Comparison of ENCODE assay signal across 8 cellular contexts in the genomic region with DNA sequence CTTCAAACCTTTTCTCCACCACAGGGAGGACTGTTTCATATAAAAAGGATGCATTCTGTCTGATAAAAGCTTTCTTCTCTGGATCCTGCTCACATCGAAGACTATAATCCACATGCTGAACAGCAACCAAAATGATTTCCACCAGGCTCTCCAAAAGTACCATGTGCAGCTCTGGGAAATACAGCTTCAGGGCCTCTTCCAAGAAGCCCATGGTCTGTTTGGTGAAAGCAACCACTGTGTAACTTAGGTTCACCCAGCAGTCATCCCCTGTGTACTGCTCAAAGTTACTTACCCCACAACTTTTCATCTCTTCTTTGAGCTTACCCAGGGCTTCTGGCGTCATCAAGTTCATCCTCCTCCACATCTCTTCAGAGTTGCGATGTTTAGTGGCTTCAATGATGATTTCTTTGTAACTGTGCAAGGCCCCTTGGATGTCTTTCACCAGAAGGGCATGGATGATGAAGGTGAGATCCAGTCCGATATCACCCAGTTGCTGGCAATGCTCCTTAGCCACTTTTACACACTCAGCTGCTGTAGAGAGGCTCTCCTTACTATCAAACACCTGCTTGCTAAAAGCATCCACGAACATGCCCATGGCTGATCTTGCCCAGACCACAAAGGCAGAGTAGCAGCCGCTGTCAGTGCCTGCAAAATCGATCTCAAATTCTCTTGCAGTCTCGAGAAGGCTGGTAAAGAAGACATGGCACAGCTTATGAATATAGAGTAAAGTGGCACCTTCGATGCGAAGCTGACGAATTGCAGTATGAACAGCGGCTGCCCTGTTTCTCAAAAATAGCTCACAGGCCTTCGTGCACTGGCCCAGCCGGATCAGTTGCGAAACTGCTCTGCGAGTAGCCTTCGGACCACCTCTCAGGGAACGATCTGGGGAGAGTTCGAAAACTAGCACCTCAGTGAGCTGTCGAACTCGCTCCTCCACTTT. TPM values are rescaled to one million over a fixed set of nuclear protein-coding genes. Genes with fewer than 3 reads are reported as not detected.
DNase-seq lines count a peak whose midpoint lies in the region; ATAC-seq and TF ChIP-seq lines count a peak whose summit lies in the region.

No MANE protein-coding gene starts in this region.

- peak overlapping the region; percentile 69 for H3K27ac Mint-ChIP-seq in activated CD4-positive, alpha-beta T cell treated with anti-CD3 and anti-CD28 coated beads, Interleukin-2, amount 10 ng/mL, durations not matched to agents 24 days and 14 days
- peak overlapping the region; percentile 1 for H3K27ac Mint-ChIP-seq in activated T-helper 1 cell treated with anti-CD3 and anti-CD28 coated beads, Interleukin-12 subunit alpha, Interleukin-12 subunit beta, Interleukin-2, Interleukin-4 antibody, amounts not matched to agents 30 ng/mL and 10 ng/mL and 1 ng/mL, durations not matched to agents 14 hours and 24 hours and 36 hours

- peaks cover 30% of the 10 kb centered on the region for H3K36me3 Mint-ChIP-seq in activated CD4-positive, alpha-beta T cell treated with anti-CD3 and anti-CD28 coated beads, Interleukin-2, amount 10 ng/mL, durations not matched to agents 24 days and 14 days (ENCODE audit: low read depth)
- peaks cover 25% of the 10 kb centered on the region for H3K36me3 Mint-ChIP-seq in activated T-helper 1 cell treated with anti-CD3 and anti-CD28 coated beads, Interleukin-12 subunit alpha, Interleukin-12 subunit beta, Interleukin-2, Interleukin-4 antibody, amounts not matched to agents 30 ng/mL and 10 ng/mL and 1 ng/mL, durations not matched to agents 14 hours and 24 hours and 36 hours (ENCODE audit: low read depth)

- H3K4me1 Mint-ChIP-seq in activated CD4-positive, alpha-beta T cell treated with anti-CD3 and anti-CD28 coated beads, Interleukin-2, amount 10 ng/mL, durations not matched to agents 24 days and 14 days = peaks cover 41% of the 10 kb centered on the region
- peaks cover 64% of the 10 kb centered on the region for H3K4me1 Mint-ChIP-seq in activated T-helper 1 cell treated with anti-CD3 and anti-CD28 coated beads, Interleukin-12 subunit alpha, Interleukin-12 subunit beta, Interleukin-2, Interleukin-4 antibody, amounts not matched to agents 30 ng/mL and 10 ng/mL and 1 ng/mL, durations not matched to agents 14 hours and 24 hours and 36 hours (ENCODE audit: low read depth)

- intact Hi-C loops in activated CD4-positive, alpha-beta T cell treated with anti-CD3 and anti-CD28 coated beads, Interleukin-2, amount 10 ng/mL, durations not matched to agents 24 days and 14 days (cut with micrococcal nuclease) = loop anchor here (10.0 kb wide), 1 partner anchor 361 kb away; the partner anchor contains the start of genes ARV1 and TTC13
- intact Hi-C loops in activated T-helper 1 cell treated with anti-CD3 and anti-CD28 coated beads, Interleukin-12 subunit alpha, Interleukin-12 subunit beta, Interleukin-2, Interleukin-4 antibody, amounts not matched to agents 30 ng/mL and 10 ng/mL and 1 ng/mL, durations not matched to agents 14 hours and 24 hours and 36 hours (cut with micrococcal nuclease) = loop anchor here (5.0 kb wide), 3 partner anchors 469 to 1709 kb away; partner anchors contain the start of genes C1orf198, COG2, TAF5L and URB2

- no peak overlapping the region for H3K27ac ChIP-seq in thymus (ENCODE audit: low read depth)
- H3K27ac ChIP-seq in WERI-Rb-1 = no peak overlapping the region

- H3K36me3 ChIP-seq in thymus (ENCODE audit: control insufficient read depth, insufficient read depth) (no peaks in the 10 kb centered on the region), WERI-Rb-1 (peaks cover 37% of the 10 kb centered on the region)

- H3K27me3 ChIP-seq in thymus (ENCODE audit: control insufficient read depth, insufficient read depth) (no peaks in the 10 kb centered on the region), WERI-Rb-1 (ENCODE audit: insufficient read depth, low read depth, severe bottlenecking) (no peaks in the 10 kb centered on the region)

- WGBS in thymus = 89% methylated on average over 21 of the region's 21 CpGs

- TF ChIP-seq CTCF in WERI-Rb-1 (IDR thresholded peaks at IDR 0.05; ENCODE audit: low read depth, low read length) = no peak

- H3K9me3 ChIP-seq in thymus (ENCODE audit: control insufficient read depth) = no peaks in the 10 kb centered on the region
- no peaks in the 10 kb centered on the region for H3K9me3 ChIP-seq in WERI-Rb-1 (ENCODE audit: severe bottlenecking)

- DNase-seq in activated CD4-positive, alpha-beta T cell treated with anti-CD3 and anti-CD28 coated beads, Interleukin-2, amount 10 ng/mL, durations not matched to agents 24 days and 14 days = peak; percentile 64
- DNase-seq in activated CD4-positive, alpha-beta T cell treated with anti-CD3 and anti-CD28 coated beads, Interleukin-2, amount 50 U/mL, for 4 hours = no peak
- DNase-seq in activated T-helper 1 cell treated with anti-CD3 and anti-CD28 coated beads, Interleukin-12 subunit alpha, Interleukin-12 subunit beta, Interleukin-2, Interleukin-4 antibody, amounts not matched to agents 30 ng/mL and 10 ng/mL and 1 ng/mL, durations not matched to agents 14 hours and 24 hours and 36 hours (ENCODE audit: low spot score) = no peak
- peak; percentile 2 for DNase-seq in left kidney (ENCODE audit: low read depth, low spot score)
- no peak for DNase-seq in WERI-Rb-1
- DNase-seq in cerebellar nuclear complex (lab: John Stamatoyannopoulos, UW) = no peak

- H3K4me3 Mint-ChIP-seq in activated CD4-positive, alpha-beta T cell treated with anti-CD3 and anti-CD28 coated beads, Interleukin-2, amount 10 ng/mL, durations not matched to agents 24 days and 14 days = peak overlapping the region; percentile 95
- peak overlapping the region; percentile 98 for H3K4me3 Mint-ChIP-seq in activated T-helper 1 cell treated with anti-CD3 and anti-CD28 coated beads, Interleukin-12 subunit alpha, Interleukin-12 subunit beta, Interleukin-2, Interleukin-4 antibody, amounts not matched to agents 30 ng/mL and 10 ng/mL and 1 ng/mL, durations not matched to agents 14 hours and 24 hours and 36 hours

- H3K4me3 ChIP-seq in thymus (ENCODE audit: low read length) = peak overlapping the region; percentile 83
- H3K4me3 ChIP-seq in WERI-Rb-1 (ENCODE audit: low read depth, low read length) = no peak overlapping the region

- peaks cover 3% of the 10 kb centered on the region for H3K27me3 Mint-ChIP-seq in activated CD4-positive, alpha-beta T cell treated with anti-CD3 and anti-CD28 coated beads, Interleukin-2, amount 10 ng/mL, durations not matched to agents 24 days and 14 days
- peaks cover 3% of the 10 kb centered on the region for H3K27me3 Mint-ChIP-seq in activated T-helper 1 cell treated with anti-CD3 and anti-CD28 coated beads, Interleukin-12 subunit alpha, Interleukin-12 subunit beta, Interleukin-2, Interleukin-4 antibody, amounts not matched to agents 30 ng/mL and 10 ng/mL and 1 ng/mL, durations not matched to agents 14 hours and 24 hours and 36 hours (ENCODE audit: insufficient read depth)

- ATAC-seq in GM21390 (IDR thresholded peaks at IDR 0.05; ENCODE audit: unreplicated experiment) = no peak

- H3K4me1 ChIP-seq in thymus (ENCODE audit: control insufficient read depth, insufficient read depth, low read length) = peaks cover 28% of the 10 kb centered on the region

- H3K9me3 Mint-ChIP-seq in activated CD4-positive, alpha-beta T cell treated with anti-CD3 and anti-CD28 coated beads, Interleukin-2, amount 10 ng/mL, durations not matched to agents 24 days and 14 days = peaks cover 3% of the 10 kb centered on the region
- no peaks in the 10 kb centered on the region for H3K9me3 Mint-ChIP-seq in activated T-helper 1 cell treated with anti-CD3 and anti-CD28 coated beads, Interleukin-12 subunit alpha, Interleukin-12 subunit beta, Interleukin-2, Interleukin-4 antibody, amounts not matched to agents 30 ng/mL and 10 ng/mL and 1 ng/mL, durations not matched to agents 14 hours and 24 hours and 36 hours

RNA-seq across cellular contexts. Expression of gene EXOC8, which starts 1.7 kb away (rescaled TPM):
- total RNA-seq in activated CD4-positive, alpha-beta T cell treated with anti-CD3 and anti-CD28 coated beads, Interleukin-2, amount 10 ng/mL, durations not matched to agents 24 days and 14 days = 12.4 and 13.3 TPM in 2 replicates
- total RNA-seq in activated T-helper 1 cell treated with anti-CD3 and anti-CD28 coated beads, Interleukin-12 subunit alpha, Interleukin-12 subunit beta, Interleukin-2, Interleukin-4 antibody, amounts not matched to agents 30 ng/mL and 10 ng/mL and 1 ng/mL, durations not matched to agents 14 hours and 24 hours and 36 hours = 14.4 and 15.6 TPM in 2 replicates
- polyA plus RNA-seq in thymus = 11.6 TPM

RNA-seq across cellular contexts. Expression of gene SPRTN, which starts 2.2 kb away (rescaled TPM):
- 13.3 and 18.0 TPM in 2 replicates for total RNA-seq in activated CD4-positive, alpha-beta T cell treated with anti-CD3 and anti-CD28 coated beads, Interleukin-2, amount 10 ng/mL, durations not matched to agents 24 days and 14 days
- 13.5 and 14.5 TPM in 2 replicates for total RNA-seq in activated T-helper 1 cell treated with anti-CD3 and anti-CD28 coated beads, Interleukin-12 subunit alpha, Interleukin-12 subunit beta, Interleukin-2, Interleukin-4 antibody, amounts not matched to agents 30 ng/mL and 10 ng/mL and 1 ng/mL, durations not matched to agents 14 hours and 24 hours and 36 hours
- polyA plus RNA-seq in thymus = 8.4 TPM

Comparison
In these comparisons a context has a peak if more than half of its experiments do, and no peak if none do; other contexts are left out.
1. DNase-seq: peak in activated CD4-positive, alpha-beta T cell treated with anti-CD3 and anti-CD28 coated beads, Interleukin-2, amount 10 ng/mL, durations not matched to agents 24 days and 14 days (single experiment) and left kidney (single experiment); none in activated CD4-positive, alpha-beta T cell treated with anti-CD3 and anti-CD28 coated beads, Interleukin-2, amount 50 U/mL, for 4 hours (0 of 2), activated T-helper 1 cell treated with anti-CD3 and anti-CD28 coated beads, Interleukin-12 subunit alpha, Interleukin-12 subunit beta, Interleukin-2, Interleukin-4 antibody, amounts not matched to agents 30 ng/mL and 10 ng/mL and 1 ng/mL, durations not matched to agents 14 hours and 24 hours and 36 hours (single experiment), WERI-Rb-1 (single experiment) and cerebellar nuclear complex (0 of 2).